In the genomic region with DNA sequence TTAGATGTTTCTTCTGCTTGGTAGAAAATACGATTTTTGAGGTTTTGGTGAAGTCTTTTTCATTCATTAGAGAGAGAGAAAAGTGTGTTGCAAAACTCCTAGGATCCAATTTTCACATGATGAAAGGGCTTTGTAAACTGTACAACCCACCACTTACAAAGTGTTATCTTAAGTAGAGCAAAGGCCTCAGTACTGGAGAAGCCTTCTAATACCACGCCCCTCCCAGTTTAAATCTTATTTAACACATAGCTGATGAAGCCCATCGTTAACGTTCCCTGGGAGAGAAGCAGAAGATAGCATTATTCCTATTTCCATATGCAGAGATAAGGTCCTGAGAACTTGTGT, we compare ENCODE assay signal across 8 cellular contexts. TPM values are rescaled to one million over a fixed set of nuclear protein-coding genes. Genes with fewer than 3 reads are reported as not detected.
DNase-seq lines count a peak whose midpoint lies in the region; ATAC-seq and TF ChIP-seq lines count a peak whose summit lies in the region.

No MANE protein-coding gene starts in this region.

- H3K9me3 Mint-ChIP-seq in activated T-cell treated with anti-CD3 and anti-CD28 coated beads, Interleukin-2, amount 50 U/mL, for 72 hours = no peaks in the 10 kb centered on the region
- peaks cover 7% of the 10 kb centered on the region for H3K9me3 Mint-ChIP-seq in neural progenitor cell

- peaks cover 26% of the 10 kb centered on the region for H3F3A ChIP-seq in neural progenitor cell (ENCODE audit: low read depth)

- peak; percentile 6 to 7 for ATAC-seq in activated T-cell treated with anti-CD3 and anti-CD28 coated beads, Interleukin-2, amount 50 U/mL, for 72 hours (replicated peaks in 1 of 2)
- peak; percentile 27 for ATAC-seq in Panc1

- in situ Hi-C loops in Panc1 (cut with HindIII; ENCODE audit: low pct_unique_long_range_greater_than_20kb, low sequenced_read_pairs) = no loop called here

- peaks cover 33% of the 10 kb centered on the region for H3K4me1 Mint-ChIP-seq in activated T-cell treated with anti-CD3 and anti-CD28 coated beads, Interleukin-2, amount 50 U/mL, for 72 hours (ENCODE audit: low read depth)
- peaks cover 56% of the 10 kb centered on the region for H3K4me1 Mint-ChIP-seq in neural progenitor cell

- POLR2A ChIA-PET in Panc1 (lab: Charles Lee) = interaction anchor here (0.9 to 1.1 kb wide), 2 partner anchors 33 to 113 kb away, joined by 3 read pairs; no protein-coding TSS in a partner anchor

- H3K4me3 Mint-ChIP-seq in activated T-cell treated with anti-CD3 and anti-CD28 coated beads, Interleukin-2, amount 50 U/mL, for 72 hours = peak overlapping the region; percentile 89 to 94
- peak overlapping the region; percentile 78 for H3K4me3 Mint-ChIP-seq in neural progenitor cell

- H3K27me3 ChIP-seq in Panc1 (ENCODE audit: control insufficient read depth, insufficient read depth, low read length) (no peaks in the 10 kb centered on the region), neural progenitor cell (peaks cover 29% of the 10 kb centered on the region)

- H3K9me3 ChIP-seq in Panc1 (ENCODE audit: control insufficient read depth, insufficient read depth, low read depth, low read length) (no peaks in the 10 kb centered on the region), neural progenitor cell (ENCODE audit: low read depth) (no peaks in the 10 kb centered on the region)

- no peaks in the 10 kb centered on the region for H4K20me1 ChIP-seq in neural progenitor cell (ENCODE audit: low read depth)

- H3K4me2 ChIP-seq in neural progenitor cell = no peak overlapping the region

- intact Hi-C loops in Panc1 (cut with micrococcal nuclease; ENCODE audit: unreplicated experiment) = loop anchor here (10.0 kb wide), 1 partner anchor 198 kb away; no protein-coding TSS in a partner anchor

- H3K27ac ChIP-seq in Panc1 (ENCODE audit: low read length) (peak overlapping the region; percentile 92), neural progenitor cell (no peak overlapping the region)

- H3K27me3 Mint-ChIP-seq in activated T-cell treated with anti-CD3 and anti-CD28 coated beads, Interleukin-2, amount 50 U/mL, for 72 hours (ENCODE audit: low read depth) = no peaks in the 10 kb centered on the region
- H3K27me3 Mint-ChIP-seq in neural progenitor cell (ENCODE audit: insufficient read depth, low read depth) = peaks cover 7% of the 10 kb centered on the region

- no peaks in the 10 kb centered on the region for H3K36me3 ChIP-seq in Panc1 (ENCODE audit: control insufficient read depth, insufficient read depth, low read length)
- no peaks in the 10 kb centered on the region for H3K36me3 ChIP-seq in neural progenitor cell

- BruUV-seq in Panc1 (replicated peaks; lab: Mats Ljungman, UMichigan) = TSS peak; percentile 76

- DNase-seq in activated T-cell treated with anti-CD3 and anti-CD28 coated beads, Interleukin-2, amount 50 U/mL, for 72 hours = no peak
- DNase-seq in activated T-cell treated with anti-CD3 and anti-CD28 coated beads, Interleukin-2, amount 50 U/mL, for 48 hours = no peak
- no peak for DNase-seq in Panc1 (ENCODE audit: low read depth, low spot score)
- no peak for DNase-seq in epithelial cell of proximal tubule (ENCODE audit: low read depth)
- no peak for DNase-seq in neural progenitor cell (ENCODE audit: low spot score)
- DNase-seq in retina = no peak
- no peak for DNase-seq in NCI-H2171 (lab: John Stamatoyannopoulos, UW)
- no peak for DNase-seq in NCI-H187 (lab: John Stamatoyannopoulos, UW)

- H3K4me1 ChIP-seq in Panc1 (ENCODE audit: control insufficient read depth, insufficient read depth, low read length) (peaks cover 64% of the 10 kb centered on the region), neural progenitor cell (peaks cover 25% of the 10 kb centered on the region)

- no peaks in the 10 kb centered on the region for H3K79me2 ChIP-seq in neural progenitor cell (ENCODE audit: low read depth)

- no peak overlapping the region for H2AFZ ChIP-seq in neural progenitor cell (replicated peaks)

- no peaks in the 10 kb centered on the region for H3K36me3 Mint-ChIP-seq in activated T-cell treated with anti-CD3 and anti-CD28 coated beads, Interleukin-2, amount 50 U/mL, for 72 hours (ENCODE audit: insufficient read depth in 2 of 2)
- H3K36me3 Mint-ChIP-seq in neural progenitor cell = peaks cover 15% of the 10 kb centered on the region

- no peak overlapping the region for H3K9ac ChIP-seq in neural progenitor cell

- peak overlapping the region; percentile 45 to 61 for H3K4me3 ChIP-seq in Panc1 (ENCODE audit: low read depth in 2 of 2, low read length in 2 of 2)
- peak overlapping the region; percentile 52 for H3K4me3 ChIP-seq in epithelial cell of proximal tubule (ENCODE audit: low read depth, low read length)
- H3K4me3 ChIP-seq in neural progenitor cell = no peak overlapping the region

- CTCF ChIA-PET in Panc1 (lab: Charles Lee) = no interaction called here

- no peak for TF ChIP-seq CTCF in Panc1 (IDR thresholded peaks at IDR 0.05)
- TF ChIP-seq CTCF in epithelial cell of proximal tubule (conservative IDR thresholded peaks at IDR 0.05; ENCODE audit: low read depth, low read length) = no peak
- TF ChIP-seq CTCF in neural progenitor cell (IDR thresholded peaks at IDR 0.05) = no peak

- H3K27ac Mint-ChIP-seq in activated T-cell treated with anti-CD3 and anti-CD28 coated beads, Interleukin-2, amount 50 U/mL, for 72 hours = peak overlapping the region; percentile 19
- peak overlapping the region; percentile 98 for H3K27ac Mint-ChIP-seq in neural progenitor cell

RNA-seq across cellular contexts. Expression of gene APOLD1, which starts 0.9 kb away (rescaled TPM):
- 10 to 100 TPM; 10.4 to 12.8 TPM for total RNA-seq in activated T-cell treated with anti-CD3 and anti-CD28 coated beads, Interleukin-2, amount 50 U/mL, for 72 hours
- total RNA-seq in Panc1 (2021; ENCODE audit: unreplicated experiment) (4.1 TPM), epithelial cell of proximal tubule (1.5 and 3.1 TPM in 2 replicates), neural progenitor cell (ENCODE audit: low replicate concordance) (7.4 and 11.8 TPM in 2 replicates)
- polyA plus RNA-seq in Panc1 (2012; ENCODE audit: insufficient read length) = 6.6 TPM

RNA-seq across cellular contexts. Expression of gene DDX47, which starts 26.8 kb away (rescaled TPM):
- total RNA-seq in activated T-cell treated with anti-CD3 and anti-CD28 coated beads, Interleukin-2, amount 50 U/mL, for 72 hours = 10 to 100 TPM; 58.2 to 67.8 TPM
- total RNA-seq in Panc1 (2021; ENCODE audit: unreplicated experiment) = 115 TPM
- 51.5 TPM for polyA plus RNA-seq in Panc1 (2012; ENCODE audit: insufficient read length)
- 106 and 110 TPM in 2 replicates for total RNA-seq in epithelial cell of proximal tubule
- 86.2 and 107 TPM in 2 replicates for total RNA-seq in neural progenitor cell (ENCODE audit: low replicate concordance)
